Comparison of ENCODE assay signal across 8 cellular contexts in the genomic region with DNA sequence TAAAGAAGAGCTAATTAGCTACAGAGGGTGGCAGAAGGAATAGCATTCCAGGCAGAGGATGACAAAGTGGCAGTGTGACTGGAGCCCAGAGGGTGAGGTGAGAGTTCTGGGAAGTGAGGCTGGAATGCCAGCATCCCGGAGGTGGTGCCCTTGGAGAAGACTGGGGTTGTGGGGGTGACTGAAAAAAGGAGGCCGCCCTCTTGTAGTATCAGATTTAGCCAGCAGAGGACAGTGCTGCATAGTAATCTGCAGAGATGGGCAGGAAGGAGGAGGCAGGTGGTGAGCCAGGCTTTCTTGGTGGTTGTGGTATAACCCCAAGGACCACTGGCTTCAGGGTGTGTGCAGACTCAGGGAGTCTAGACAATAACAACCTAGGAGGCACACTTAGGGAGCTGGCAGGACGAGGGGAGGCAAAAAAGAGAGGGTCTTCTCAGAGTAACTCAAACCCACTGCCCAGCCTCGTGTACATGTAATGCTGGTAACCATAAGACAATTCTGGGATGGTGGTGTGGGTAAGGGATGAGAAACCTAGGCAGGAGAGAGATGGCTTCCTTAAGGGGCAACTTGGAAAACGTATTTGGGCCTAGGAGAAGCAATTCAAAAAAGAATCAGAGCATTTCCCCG.
DNase-seq lines count a peak whose midpoint lies in the region; ATAC-seq lines count a peak whose summit lies in the region.

No MANE protein-coding gene starts in this region.

- H3K36me3 Mint-ChIP-seq in activated naive CD8-positive, alpha-beta T cell treated with anti-CD3 and anti-CD28 coated beads, Interleukin-2, amount 50 U/mL, for 24 hours (ENCODE audit: low read depth): no peaks in the 10 kb centered on the region

- peaks cover 3% of the 10 kb centered on the region for H3K4me1 Mint-ChIP-seq in activated naive CD8-positive, alpha-beta T cell treated with anti-CD3 and anti-CD28 coated beads, Interleukin-2, amount 50 U/mL, for 24 hours

- ATAC-seq in GM21423 (IDR thresholded peaks at IDR 0.05; ENCODE audit: unreplicated experiment): peak; percentile 52
- ATAC-seq in activated naive CD8-positive, alpha-beta T cell treated with anti-CD3 and anti-CD28 coated beads, Interleukin-2, amount 50 U/mL, for 24 hours: peak; percentile 95

- DNase-seq in CD1c-positive myeloid dendritic cell (ENCODE audit: extremely low spot score): peak; percentile 50
- peak; percentile 9 for DNase-seq in NCI-H1048 (lab: John Stamatoyannopoulos, UW)
- DNase-seq in T follicular helper cell (ENCODE audit: low read depth): peak; percentile 45
- peak; percentile 76 for DNase-seq in activated naive CD8-positive, alpha-beta T cell treated with anti-CD3 and anti-CD28 coated beads, Interleukin-2, amount 50 U/mL, for 24 hours
- DNase-seq in iPS-NIHi7 (ENCODE audit: extremely low spot score): peak; percentile 88
- peak; percentile 76 for DNase-seq in stimulated activated CD4-positive, alpha-beta T cell treated with anti-CD3 and anti-CD28 coated beads, Interleukin-4, amount 100 ng/mL, for 24 hours
- no peak for DNase-seq in KG1 (lab: John Stamatoyannopoulos, UW)

- no peak overlapping the region for H3K27ac Mint-ChIP-seq in activated naive CD8-positive, alpha-beta T cell treated with anti-CD3 and anti-CD28 coated beads, Interleukin-2, amount 50 U/mL, for 24 hours

- H3K4me3 Mint-ChIP-seq in activated naive CD8-positive, alpha-beta T cell treated with anti-CD3 and anti-CD28 coated beads, Interleukin-2, amount 50 U/mL, for 24 hours: no peak overlapping the region

- H3K9me3 Mint-ChIP-seq in activated naive CD8-positive, alpha-beta T cell treated with anti-CD3 and anti-CD28 coated beads, Interleukin-2, amount 50 U/mL, for 24 hours: no peaks in the 10 kb centered on the region

- no peaks in the 10 kb centered on the region for H3K27me3 Mint-ChIP-seq in activated naive CD8-positive, alpha-beta T cell treated with anti-CD3 and anti-CD28 coated beads, Interleukin-2, amount 50 U/mL, for 24 hours
